In genomic region chr1:60765204-60765603, GRCh38 we compare ENCODE assay signal across 8 cellular contexts.
DNase-seq lines count a peak whose midpoint lies in the region; ATAC-seq, FAIRE-seq and TF ChIP-seq lines count a peak whose summit lies in the region.

No MANE protein-coding gene starts in this region.

- H3K4me1 Mint-ChIP-seq in brain = peaks cover 12% of the 10 kb centered on the region

- intact Hi-C loops in HepG2 (cut with micrococcal nuclease; ENCODE audit: unreplicated experiment) = loop anchor here (1.0 to 10.0 kb wide), 3 partner anchors 484 to 790 kb away; no protein-coding TSS in a partner anchor

- no peaks in the 10 kb centered on the region for H3K4me1 ChIP-seq in A549
- H3K4me1 ChIP-seq in HepG2 (ENCODE audit: insufficient read depth, low read length) = no peaks in the 10 kb centered on the region

- TF ChIP-seq POLR2A in A549 (IDR thresholded peaks at IDR 0.05; ENCODE audit: low read length) = no peak
- TF ChIP-seq POLR2A in HepG2 (IDR thresholded peaks at IDR 0.05; ENCODE audit: insufficient read depth in 1 of 2, low read depth in 2 of 2, low read length in 2 of 2) = no peak

- in situ Hi-C loops in HepG2 (cut with HindIII; ENCODE audit: extremely low pct_ligation_motif_present, low pct_unique_long_range_greater_than_20kb) = loop anchor here (5.0 kb wide), 1 partner anchor 483 kb away; no protein-coding TSS in a partner anchor

- FAIRE-seq in A549 (lab: Jason Lieb, UNC) = no peak
- FAIRE-seq in HepG2 (lab: Jason Lieb, UNC) = peak; percentile 85

- no peaks in the 10 kb centered on the region for H3K79me2 ChIP-seq in HepG2 (ENCODE audit: insufficient read depth, low read length)

- H3K9ac ChIP-seq in HepG2 (ENCODE audit: insufficient read depth, low read depth, low read length) = no peak overlapping the region

- H3K27me3 Mint-ChIP-seq in brain = peaks cover 8% of the 10 kb centered on the region

- H3K4me3 ChIP-seq in A549 (no peak overlapping the region), HepG2 (replicated peaks in 1 of 3; ENCODE audit: insufficient read depth in 1 of 3, low read depth in 2 of 3, low read length in 3 of 3) (no peak overlapping the region)

- ATAC-seq in A549 (peak in 1 of 2 experiments; percentile 71; a peak in 2 of 6 replicates), GM19351 (IDR thresholded peaks at IDR 0.05; ENCODE audit: unreplicated experiment) (peak; percentile 84), HepG2 (peak; percentile 89), GM21367 (IDR thresholded peaks at IDR 0.05; ENCODE audit: unreplicated experiment) (no peak), GM21576 (IDR thresholded peaks at IDR 0.05; ENCODE audit: unreplicated experiment) (no peak)

- no peak overlapping the region for H3K4me3 Mint-ChIP-seq in brain

- no peaks in the 10 kb centered on the region for H3K9me3 ChIP-seq in A549
- no peaks in the 10 kb centered on the region for H3K9me3 ChIP-seq in HepG2 (ENCODE audit: low read length)

- 5% methylated on average over 5 of the region's 5 CpGs for WGBS in A549 (ENCODE audit: missing lambda C conversion rate)
- 6% methylated on average over 5 of the region's 5 CpGs for WGBS in HepG2 (ENCODE audit: low lambda C conversion rate)

- no peak overlapping the region for H3K27ac ChIP-seq in A549
- no peak overlapping the region for H3K27ac ChIP-seq in HepG2 (ENCODE audit: extremely low read length, insufficient read depth, low read length)

- POLR2A ChIA-PET in A549 (lab: Yijun Ruan, JAX) (no interaction called here), HepG2 (lab: Yijun Ruan, JAX) (no interaction called here)

- CTCF ChIA-PET in A549 (lab: Yijun Ruan, JAX) = interaction anchor here (1.1 to 1.7 kb wide), 2 partner anchors 12 to 19 kb away, joined by 3 read pairs; no protein-coding TSS in a partner anchor
- CTCF ChIA-PET in HepG2 (lab: Yijun Ruan, JAX; ENCODE audit: low intra/inter-chr PET ratio, low total read pairs) = interaction anchor here (1.5 to 2.0 kb wide), 4 partner anchors 484 to 789 kb away, joined by 4 to 6 read pairs (median 4); no protein-coding TSS in a partner anchor

- BruUV-seq in HepG2 (replicated peaks; lab: Mats Ljungman, UMichigan) = no TSS peak

- H3K27me3 ChIP-seq in HepG2 (ENCODE audit: control insufficient read depth in 1 of 2, insufficient read depth in 2 of 2, low read length in 2 of 2) = no peaks in the 10 kb centered on the region

- TF ChIP-seq EP300 in A549 (IDR thresholded peaks at IDR 0.05) (no peak), HepG2 (IDR thresholded peaks at IDR 0.05; ENCODE audit: low read depth in 2 of 2, low read length in 2 of 2) (no peak), HepG2 (CRISPR knock-in tag; IDR thresholded peaks at IDR 0.05; ENCODE audit: borderline replicate concordance) (no peak)

- H3K36me3 Mint-ChIP-seq in brain = peaks cover 4% of the 10 kb centered on the region

- no peaks in the 10 kb centered on the region for H3K36me3 ChIP-seq in HepG2 (replicated peaks in 1 of 2; ENCODE audit: control insufficient read depth in 1 of 2, insufficient read depth in 2 of 2, low read length in 2 of 2)

- H2AFZ ChIP-seq in HepG2 (ENCODE audit: low read length) = no peak overlapping the region

- no peak overlapping the region for H3K27ac Mint-ChIP-seq in brain

- DNase-seq in A549 (ENCODE audit: low read depth in 1 of 2, low spot score in 1 of 2) (peak in 1 of 2 experiments; percentile 39), NCI-H446 treated with DMSO at 0.1 percent for 48 hours (lab: John Stamatoyannopoulos, UW) (peak; percentile 49), HepG2 (ENCODE audit: low spot score) (peak; percentile 46)
- no peak for DNase-seq in activated CD4-positive, alpha-beta T cell treated with anti-CD3 and anti-CD28 coated beads for 1 hour

- no peak overlapping the region for H3K4me2 ChIP-seq in A549
- no peak overlapping the region for H3K4me2 ChIP-seq in HepG2 (ENCODE audit: low read depth, low read length)

- H4K20me1 ChIP-seq in HepG2 (ENCODE audit: insufficient read depth, low read length) = no peaks in the 10 kb centered on the region

- peaks cover 5 to 22% (median 10%) of the 10 kb centered on the region in 5 experiments for H3K9me3 Mint-ChIP-seq in brain

- TF ChIP-seq RAD21 in A549 (conservative IDR thresholded peaks at IDR 0.05 in 1 of 2, IDR thresholded peaks at IDR 0.05 in 1 of 2) (peak; percentile 31 to 53; a peak in 3 of 5 replicates), HepG2 (CRISPR knock-in tag; IDR thresholded peaks at IDR 0.05) (no peak)

- peak; percentile 36; the same call in 2 of the 3 replicates for TF ChIP-seq CTCF in A549 (IDR thresholded peaks at IDR 0.05)
- TF ChIP-seq CTCF in brain (conservative IDR thresholded peaks at IDR 0.05) = peak; percentile 31 to 62
- TF ChIP-seq CTCF in HepG2 (CRISPR knock-in tag; IDR thresholded peaks at IDR 0.05) = peak; percentile 79

TF ChIP-seq in A549, 52 proteins besides CTCF, POLR2A, EP300 and RAD21:
- no peak for TF ChIP-seq ZC3H11A (IDR thresholded peaks at IDR 0.05)

TF ChIP-seq in HepG2, 621 proteins besides CTCF, POLR2A, EP300 and RAD21:
- TF ChIP-seq NR2F6 (IDR thresholded peaks at IDR 0.05) (peak; percentile 64), NR2F6 (CRISPR knock-in tag; IDR thresholded peaks at IDR 0.05) (peak; percentile 50; the same call in 1 of the 2 replicates), SMC3 (IDR thresholded peaks at IDR 0.05; ENCODE audit: low read length) (peak; percentile 80), STAG1 (CRISPR knock-in tag; IDR thresholded peaks at IDR 0.05) (peak; percentile 76), HES4 (CRISPR knock-in tag; IDR thresholded peaks at IDR 0.05; ENCODE audit: borderline replicate concordance) (no peak)

Comparison
In these comparisons a context has a peak if more than half of its experiments do, and no peak if none do; other contexts are left out.
1. ATAC-seq: peak in GM19351 (single experiment) and HepG2 (single experiment); none in GM21367 (single experiment) and GM21576 (single experiment).
2. Of the 38 proteins assayed by ChIP-seq in both HepG2 and A549: peak only in HepG2: SMC3; only in A549: RAD21; in both: CTCF; in neither: 35.
3. Peak in every context shown above with its lines, with median percentiles within 50 percentile points of each other: CTCF ChIP-seq.